8 cellular contexts compared by ENCODE assay signal in genomic region chr10:23702977-23703414, GRCh38.
DNase-seq lines count a peak whose midpoint lies in the region; ATAC-seq and TF ChIP-seq lines count a peak whose summit lies in the region.

No MANE protein-coding gene starts in this region.

- H3K36me3 Mint-ChIP-seq in activated CD4-positive, alpha-beta memory T cell treated with anti-CD3 and anti-CD28 coated beads for 36 hours = no peaks in the 10 kb centered on the region
- no peaks in the 10 kb centered on the region for H3K36me3 Mint-ChIP-seq in naive B cell

- no peak overlapping the region for H3K27ac ChIP-seq in epithelial cell of prostate
- H3K27ac ChIP-seq in testis = no peak overlapping the region

- peak in 2 of 3 experiments; percentile 34 to 58 for TF ChIP-seq CTCF in testis (IDR thresholded peaks at IDR 0.05)

- no peak overlapping the region for H3K27ac Mint-ChIP-seq in activated CD4-positive, alpha-beta memory T cell treated with anti-CD3 and anti-CD28 coated beads for 36 hours
- H3K27ac Mint-ChIP-seq in naive B cell = no peak overlapping the region

- no peaks in the 10 kb centered on the region for H3K4me1 Mint-ChIP-seq in activated CD4-positive, alpha-beta memory T cell treated with anti-CD3 and anti-CD28 coated beads for 36 hours (ENCODE audit: low read depth)
- H3K4me1 Mint-ChIP-seq in naive B cell = peaks cover 0 to 5% (median 0%) of the 10 kb centered on the region in 3 donors

- POLR2A ChIA-PET in activated CD4-positive, alpha-beta memory T cell treated with anti-CD3 and anti-CD28 coated beads for 36 hours (lab: Charles Lee) = no interaction called here

- WGBS in testis, 2 donors = 11 to 13% methylated on average over 9 of the region's 9 CpGs

- H3K4me3 Mint-ChIP-seq in activated CD4-positive, alpha-beta memory T cell treated with anti-CD3 and anti-CD28 coated beads for 36 hours = no peak overlapping the region
- H3K4me3 Mint-ChIP-seq in naive B cell = no peak overlapping the region

- H3K9me3 Mint-ChIP-seq in activated CD4-positive, alpha-beta memory T cell treated with anti-CD3 and anti-CD28 coated beads for 36 hours = no peaks in the 10 kb centered on the region
- H3K9me3 Mint-ChIP-seq in naive B cell = peaks cover 0 to 8% (median 0%) of the 10 kb centered on the region in 7 donors

- no peaks in the 10 kb centered on the region for H3K4me1 ChIP-seq in testis

- H3K4me3 ChIP-seq in testis = no peak overlapping the region

- intact Hi-C loops in activated CD4-positive, alpha-beta memory T cell treated with anti-CD3 and anti-CD28 coated beads for 36 hours (cut with micrococcal nuclease) = loop anchor here (1.0 to 5.0 kb wide), 4 partner anchors 171 to 544 kb away; no protein-coding TSS in a partner anchor
- intact Hi-C loops in testis (cut with DNase I; ENCODE audit: low total_unique reads) = no loop called here

- no peak for TF ChIP-seq POLR2A in testis (IDR thresholded peaks at IDR 0.05)

- peak; percentile 99 for ATAC-seq in GM19372 (IDR thresholded peaks at IDR 0.05; ENCODE audit: low read depth, unreplicated experiment)
- ATAC-seq in HG03342 (IDR thresholded peaks at IDR 0.05; ENCODE audit: unreplicated experiment) = peak; percentile 96
- peak; percentile 61 to 63 for ATAC-seq in naive B cell (ENCODE audit: low read depth in 2 of 2)

- no peaks in the 10 kb centered on the region for H3K36me3 ChIP-seq in testis (ENCODE audit: low read depth, missing control alignments)

- DNase-seq in COLO829 (ENCODE audit: low spot score) (peak; percentile 22), NCI-H510A (lab: John Stamatoyannopoulos, UW) (peak; percentile 17), epithelial cell of prostate (ENCODE audit: low read depth, low spot score) (peak; percentile 22), naive B cell (peak; percentile 41), testis (peak; percentile 62)
- peak; percentile 54 for DNase-seq in activated CD4-positive, alpha-beta memory T cell treated with anti-CD3 and anti-CD28 coated beads for 36 hours

- no peaks in the 10 kb centered on the region for H3K9me3 ChIP-seq in testis

- CTCF ChIA-PET in activated CD4-positive, alpha-beta memory T cell treated with anti-CD3 and anti-CD28 coated beads for 36 hours (lab: Charles Lee) = interaction anchor here (1.0 to 3.9 kb wide), 7 partner anchors 11 to 545 kb away, joined by 3 to 29 read pairs (median 4); no protein-coding TSS in a partner anchor

- H3K27me3 Mint-ChIP-seq in activated CD4-positive, alpha-beta memory T cell treated with anti-CD3 and anti-CD28 coated beads for 36 hours = peaks cover 27% of the 10 kb centered on the region
- peaks cover 44 to 57% (median 47%) of the 10 kb centered on the region in 3 donors for H3K27me3 Mint-ChIP-seq in naive B cell

- H3K27me3 ChIP-seq in testis = no peaks in the 10 kb centered on the region
